In genomic region chr17:19000531-19001011, GRCh38 we compare ENCODE assay signal across 2 cellular contexts.
TF ChIP-seq lines count a peak whose summit lies in the region.

No MANE protein-coding gene starts in this region.

TF ChIP-seq in HepG2, 621 proteins besides CTCF, POLR2A, EP300 and RAD21 (continues in another document):
- TF ChIP-seq E2F1 (CRISPR knock-in tag; IDR thresholded peaks at IDR 0.05) (no peak), ZNF318 (CRISPR knock-in tag; IDR thresholded peaks at IDR 0.05) (no peak), GABPB1 (CRISPR knock-in tag; IDR thresholded peaks at IDR 0.05) (no peak), AGO2 (optimal IDR thresholded peaks at IDR 0.05; ENCODE audit: low read depth, low read length) (peak; percentile 29), RBFOX2 (IDR thresholded peaks at IDR 0.05; ENCODE audit: low read depth, low read length) (0 out of 2 replicates have a peak, but pooled peaks have one; percentile 30), CERS6 (CRISPR knock-in tag; IDR thresholded peaks at IDR 0.05) (no peak), SOX5 (CRISPR knock-in tag; IDR thresholded peaks at IDR 0.05; ENCODE audit: borderline replicate concordance) (no peak), ZBTB33 (CRISPR knock-in tag; IDR thresholded peaks at IDR 0.05) (0 out of 2 replicates have a peak, but pooled peaks have one; percentile 37), MAFF (IDR thresholded peaks at IDR 0.05; ENCODE audit: low read depth, low read length) (peak; percentile 49; the same call in 1 of the 2 replicates), ZNF333 (CRISPR knock-in tag; IDR thresholded peaks at IDR 0.05; ENCODE audit: borderline replicate concordance) (no peak), SRY (CRISPR knock-in tag; IDR thresholded peaks at IDR 0.05) (no peak), MAFK (conservative IDR thresholded peaks at IDR 0.05 in 1 of 2, IDR thresholded peaks at IDR 0.05 in 1 of 2; ENCODE audit: low read length in 2 of 2) (peak; percentile 67 to 69; a peak in 3 of 4 replicates), RBM39 (IDR thresholded peaks at IDR 0.05; ENCODE audit: low read depth, low read length, poor library complexity, severe bottlenecking) (peak; percentile 26)

TF ChIP-seq in GM12891, 5 proteins besides CTCF, POLR2A, EP300 and RAD21:
- TF ChIP-seq POLR2AphosphoS5 (IDR thresholded peaks at IDR 0.05; ENCODE audit: low read depth, low read length) (no peak), SPI1 (IDR thresholded peaks at IDR 0.05; ENCODE audit: low read depth, low read length) (no peak), PAX5 (IDR thresholded peaks at IDR 0.05; ENCODE audit: insufficient read depth, low read length, severe bottlenecking) (no peak), TAF1 (IDR thresholded peaks at IDR 0.05; ENCODE audit: low read depth, low read length) (no peak), POU2F2 (IDR thresholded peaks at IDR 0.05; ENCODE audit: low read depth, low read length) (no peak)
